Comparison of ENCODE assay signal across 7 cellular contexts in the genomic region with DNA sequence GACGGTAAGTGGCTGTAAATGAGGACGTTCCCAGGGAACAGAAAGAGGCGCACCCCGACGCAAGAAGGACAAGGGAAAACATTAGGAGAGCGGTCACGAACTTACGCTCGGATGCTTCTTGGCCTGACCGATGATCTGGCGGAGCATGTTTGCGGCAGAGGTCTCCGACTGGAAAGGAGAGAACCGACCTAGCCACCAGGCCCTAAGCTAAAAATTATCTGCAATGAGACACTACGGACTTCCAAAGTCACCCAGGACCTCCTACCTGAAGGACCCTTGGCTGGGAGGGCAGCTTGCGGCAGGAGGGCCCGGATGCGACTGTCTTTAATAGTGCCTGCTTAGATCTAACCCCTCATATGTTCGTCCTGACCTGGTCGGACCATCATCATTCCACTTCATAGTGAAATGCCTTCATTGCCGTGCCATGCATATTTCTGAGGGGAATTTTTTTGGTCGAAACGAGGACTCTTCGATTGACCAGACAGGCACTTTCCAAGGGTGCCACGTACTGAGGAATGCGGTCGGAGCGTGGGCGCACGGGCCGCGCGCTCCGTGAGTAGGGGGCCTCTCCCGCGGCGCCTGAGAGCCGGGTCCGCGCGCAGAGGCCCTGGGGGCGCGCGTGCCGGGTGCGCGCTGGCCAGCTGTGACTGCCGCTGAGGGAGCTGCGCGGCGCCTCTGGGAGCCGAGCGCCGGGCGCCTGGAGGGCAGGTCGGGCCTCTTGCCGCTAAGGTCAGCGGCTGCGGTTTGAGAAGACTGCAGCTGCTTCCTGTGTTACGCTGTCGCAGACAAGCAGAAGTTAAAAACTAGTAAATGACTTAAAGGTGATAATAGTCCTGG. TPM values are rescaled to one million over a fixed set of nuclear protein-coding genes. Genes with fewer than 3 reads are reported as not detected.
DNase-seq lines count a peak whose midpoint lies in the region; ATAC-seq, FAIRE-seq and TF ChIP-seq lines count a peak whose summit lies in the region.

No MANE protein-coding gene starts in this region.

- FAIRE-seq in astrocyte (lab: Jason Lieb, UNC): peak; percentile 84

- ATAC-seq in GM18505 (IDR thresholded peaks at IDR 0.05; ENCODE audit: unreplicated experiment): peak; percentile 94
- peak; percentile 83 for ATAC-seq in HG02943 (IDR thresholded peaks at IDR 0.05; ENCODE audit: low read depth, unreplicated experiment)

- H3K27ac ChIP-seq in astrocyte (ENCODE audit: low read depth, low read length) (peak overlapping the region; percentile 100), hepatocyte (peak overlapping the region; percentile 97)

- DNase-seq in NCI-H187 (lab: John Stamatoyannopoulos, UW): peak; percentile 89 to 98
- DNase-seq in T-helper 2 cell: peak; percentile 69 to 97 (median 79)
- peak; percentile 90 for DNase-seq in astrocyte (ENCODE audit: low read depth)
- DNase-seq in hepatocyte (ENCODE audit: low spot score): peak; percentile 97
- peak; percentile 92 for DNase-seq in renal cortical epithelial cell (ENCODE audit: low read depth)

- H3K9me3 Mint-ChIP-seq in astrocyte (ENCODE audit: unreplicated experiment): no peaks in the 10 kb centered on the region

- H3K4me1 ChIP-seq in astrocyte (ENCODE audit: insufficient read depth, low read length) (peaks cover 13% of the 10 kb centered on the region), hepatocyte (ENCODE audit: insufficient read depth) (peaks cover 10% of the 10 kb centered on the region)

- H3K4me3 ChIP-seq in astrocyte (ENCODE audit: insufficient read depth, low read depth, low read length) (peak overlapping the region; percentile 98), hepatocyte (peak overlapping the region; percentile 80)

- peak; percentile 96 for TF ChIP-seq POLR2A in GM18505 (IDR thresholded peaks at IDR 0.05; ENCODE audit: borderline replicate concordance, extremely low read depth, insufficient read depth, insufficient read length)

- H3K79me2 ChIP-seq in astrocyte (ENCODE audit: insufficient read depth, low read length) (peaks cover 44% of the 10 kb centered on the region), hepatocyte (peaks cover 45% of the 10 kb centered on the region)

- H3K36me3 ChIP-seq in astrocyte (ENCODE audit: insufficient read depth, low read length): peaks cover 21% of the 10 kb centered on the region
- H3K36me3 ChIP-seq in hepatocyte (replicated peaks; ENCODE audit: insufficient read depth, low read depth): no peaks in the 10 kb centered on the region

- peaks cover 3% of the 10 kb centered on the region for H3K27me3 Mint-ChIP-seq in astrocyte (ENCODE audit: low read depth, unreplicated experiment)

- H3K36me3 Mint-ChIP-seq in astrocyte (ENCODE audit: low read depth, unreplicated experiment): peaks cover 4% of the 10 kb centered on the region

- no peak for TF ChIP-seq CTCF in astrocyte (IDR thresholded peaks at IDR 0.05; ENCODE audit: insufficient read depth, low read depth, low read length)
- TF ChIP-seq CTCF in hepatocyte (IDR thresholded peaks at IDR 0.05; ENCODE audit: poor library complexity): no peak

- H3K9me3 ChIP-seq in astrocyte (ENCODE audit: insufficient read depth, low read depth, low read length) (no peaks in the 10 kb centered on the region), hepatocyte (ENCODE audit: low read depth) (no peaks in the 10 kb centered on the region)

- H3K4me3 Mint-ChIP-seq in astrocyte (ENCODE audit: unreplicated experiment): no peak overlapping the region

- H3K9me2 ChIP-seq in hepatocyte (replicated peaks; ENCODE audit: insufficient read depth): no peaks in the 10 kb centered on the region

- H3K4me2 ChIP-seq in astrocyte (ENCODE audit: low read length) (peak overlapping the region; percentile 89), hepatocyte (peak overlapping the region; percentile 77)

- H4K20me1 ChIP-seq in astrocyte (ENCODE audit: insufficient read depth, low read length) (peaks cover 13% of the 10 kb centered on the region), hepatocyte (ENCODE audit: insufficient read depth, poor library complexity, severe bottlenecking) (peaks cover 10% of the 10 kb centered on the region)

- H3K27ac Mint-ChIP-seq in astrocyte (ENCODE audit: unreplicated experiment): no peak overlapping the region

- WGBS in hepatocyte (ENCODE audit: low lambda C conversion rate, missing lambda C conversion rate): under 1% methylated on average over 61 of the region's 61 CpGs

- H3K27me3 ChIP-seq in astrocyte (ENCODE audit: insufficient read depth, low read length): no peaks in the 10 kb centered on the region
- no peaks in the 10 kb centered on the region for H3K27me3 ChIP-seq in hepatocyte

- H3K4me1 Mint-ChIP-seq in astrocyte (ENCODE audit: low read depth, unreplicated experiment): peaks cover 9% of the 10 kb centered on the region

- H2AFZ ChIP-seq in astrocyte (ENCODE audit: low read depth, low read length): peak overlapping the region; percentile 93
- H2AFZ ChIP-seq in hepatocyte: peak overlapping the region; percentile 78

- H3K9ac ChIP-seq in astrocyte (ENCODE audit: low read length): peak overlapping the region; percentile 99

RNA-seq across cellular contexts. Expression of a gene that starts 33.5 kb away (rescaled TPM):
- total RNA-seq in astrocyte (28.8 and 31.7 TPM in 2 replicates), hepatocyte (49.1 and 58.6 TPM in 2 replicates), renal cortical epithelial cell (18.2 and 43.6 TPM in 2 replicates)
- 31.5 TPM in 2 replicates for polyA plus RNA-seq in hepatocyte

Comparison
In these comparisons a context has a peak if more than half of its experiments do, and no peak if none do; other contexts are left out.
1. Peak in every context shown above with its lines: DNase-seq, ATAC-seq, H3K4me3 ChIP-seq and H3K27ac ChIP-seq.